In the genomic region with DNA sequence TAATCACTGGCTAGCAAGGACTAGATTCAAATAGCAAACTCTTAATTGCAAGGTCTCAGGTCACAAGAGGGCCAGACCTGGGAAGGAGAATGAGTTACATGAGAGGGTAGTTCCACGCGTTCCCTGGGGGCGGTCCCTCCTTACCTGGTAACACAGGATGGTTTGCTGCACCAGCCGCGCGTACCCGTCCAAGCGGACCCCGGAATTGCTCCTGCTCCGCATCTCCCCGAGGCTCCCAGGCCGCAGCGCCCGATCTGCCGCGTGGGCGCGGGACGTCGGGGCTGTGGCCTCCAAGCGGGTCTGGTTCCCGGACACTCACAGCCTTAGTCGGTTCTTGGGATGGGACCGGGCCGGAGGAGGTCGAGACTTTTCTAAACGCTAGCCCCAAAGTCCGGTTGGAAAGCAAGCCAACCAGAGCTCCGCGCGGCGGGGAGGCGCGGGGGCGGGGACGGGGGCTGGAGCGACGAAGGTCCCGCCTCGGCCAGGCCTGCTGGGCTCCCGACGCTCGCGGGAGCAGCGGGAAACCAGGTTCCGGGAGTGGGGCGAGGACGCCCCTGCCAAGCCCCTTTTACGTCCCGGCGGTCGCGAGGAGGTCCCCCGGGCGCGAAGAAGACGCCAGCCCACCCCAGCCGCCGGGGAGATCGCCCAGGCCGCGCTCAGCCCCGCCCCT, we compare ENCODE assay signal across 8 cellular contexts. TPM values are rescaled to one million over a fixed set of nuclear protein-coding genes. Genes with fewer than 3 reads are reported as not detected.
DNase-seq lines count a peak whose midpoint lies in the region; ATAC-seq and TF ChIP-seq lines count a peak whose summit lies in the region.

A gene with protein sequence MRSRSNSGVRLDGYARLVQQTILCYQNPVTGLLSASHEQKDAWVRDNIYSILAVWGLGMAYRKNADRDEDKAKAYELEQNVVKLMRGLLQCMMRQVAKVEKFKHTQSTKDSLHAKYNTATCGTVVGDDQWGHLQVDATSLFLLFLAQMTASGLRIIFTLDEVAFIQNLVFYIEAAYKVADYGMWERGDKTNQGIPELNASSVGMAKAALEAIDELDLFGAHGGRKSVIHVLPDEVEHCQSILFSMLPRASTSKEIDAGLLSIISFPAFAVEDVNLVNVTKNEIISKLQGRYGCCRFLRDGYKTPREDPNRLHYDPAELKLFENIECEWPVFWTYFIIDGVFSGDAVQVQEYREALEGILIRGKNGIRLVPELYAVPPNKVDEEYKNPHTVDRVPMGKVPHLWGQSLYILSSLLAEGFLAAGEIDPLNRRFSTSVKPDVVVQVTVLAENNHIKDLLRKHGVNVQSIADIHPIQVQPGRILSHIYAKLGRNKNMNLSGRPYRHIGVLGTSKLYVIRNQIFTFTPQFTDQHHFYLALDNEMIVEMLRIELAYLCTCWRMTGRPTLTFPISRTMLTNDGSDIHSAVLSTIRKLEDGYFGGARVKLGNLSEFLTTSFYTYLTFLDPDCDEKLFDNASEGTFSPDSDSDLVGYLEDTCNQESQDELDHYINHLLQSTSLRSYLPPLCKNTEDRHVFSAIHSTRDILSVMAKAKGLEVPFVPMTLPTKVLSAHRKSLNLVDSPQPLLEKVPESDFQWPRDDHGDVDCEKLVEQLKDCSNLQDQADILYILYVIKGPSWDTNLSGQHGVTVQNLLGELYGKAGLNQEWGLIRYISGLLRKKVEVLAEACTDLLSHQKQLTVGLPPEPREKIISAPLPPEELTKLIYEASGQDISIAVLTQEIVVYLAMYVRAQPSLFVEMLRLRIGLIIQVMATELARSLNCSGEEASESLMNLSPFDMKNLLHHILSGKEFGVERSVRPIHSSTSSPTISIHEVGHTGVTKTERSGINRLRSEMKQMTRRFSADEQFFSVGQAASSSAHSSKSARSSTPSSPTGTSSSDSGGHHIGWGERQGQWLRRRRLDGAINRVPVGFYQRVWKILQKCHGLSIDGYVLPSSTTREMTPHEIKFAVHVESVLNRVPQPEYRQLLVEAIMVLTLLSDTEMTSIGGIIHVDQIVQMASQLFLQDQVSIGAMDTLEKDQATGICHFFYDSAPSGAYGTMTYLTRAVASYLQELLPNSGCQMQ (minus strand): TSS at position 404 of the 670 bp plus-strand sequence. CDS start 182 bp downstream, at position 222.

- ATAC-seq in GM19328 (IDR thresholded peaks at IDR 0.05; ENCODE audit: unreplicated experiment), result peak; percentile 48
- ATAC-seq in HG03439 (IDR thresholded peaks at IDR 0.05; ENCODE audit: unreplicated experiment), result peak; percentile 57

- H3K36me3 Mint-ChIP-seq in CD4-positive, alpha-beta memory T cell, result peaks cover 0 to 5% of the 10 kb centered on the region in 2 donors

- peak within 1 kb of the TSS; percentile 74 for H3K9ac ChIP-seq in SU-DHL-6 (ENCODE audit: low read length)
- H3K9ac ChIP-seq in smooth muscle cell (ENCODE audit: low read depth), result peak within 1 kb of the TSS; percentile 78

- H3K9me2 ChIP-seq in SU-DHL-6 (replicated peaks; ENCODE audit: insufficient read depth, low read length), result no peaks in the 10 kb centered on the region

- peak within 1 kb of the TSS; percentile 79 to 88 (median 84) for H3K4me3 Mint-ChIP-seq in CD4-positive, alpha-beta memory T cell

- WGBS in smooth muscle cell (ENCODE audit: low lambda C conversion rate), result 43% methylated on average over 34 of the region's 63 CpGs

- peak within 1 kb of the TSS; percentile 23 to 63 for H3K4me3 ChIP-seq in CD4-positive, alpha-beta memory T cell (ENCODE audit: low read length in 2 of 2)
- H3K4me3 ChIP-seq in SU-DHL-6 (ENCODE audit: insufficient read depth, low read length, poor library complexity, severe bottlenecking), result peak within 1 kb of the TSS; percentile 90
- peak within 1 kb of the TSS; percentile 63 to 77 (median 67) for H3K4me3 ChIP-seq in breast epithelium
- H3K4me3 ChIP-seq in smooth muscle cell, result peak within 1 kb of the TSS; percentile 72

- intact Hi-C loops in CD4-positive, alpha-beta memory T cell (cut with micrococcal nuclease), result loop anchor here (1.0 to 10.0 kb wide), 5 partner anchors 309 to 1249 kb away; partner anchors contain the start of genes CDKL5, PDHA1 and SCML1
- intact Hi-C loops in breast epithelium (cut with DNase I; ENCODE audit: low total_unique reads), result no loop called here

- no peaks in the 10 kb centered on the region for H3K36me3 ChIP-seq in CD4-positive, alpha-beta memory T cell (ENCODE audit: insufficient read depth, low read length)
- H3K36me3 ChIP-seq in SU-DHL-6 (ENCODE audit: low read length), result no peaks in the 10 kb centered on the region
- no peaks in the 10 kb centered on the region for H3K36me3 ChIP-seq in breast epithelium
- H3K36me3 ChIP-seq in smooth muscle cell (ENCODE audit: low read depth), result no peaks in the 10 kb centered on the region

- DNase-seq in CD4-positive, alpha-beta memory T cell, result peak in 1 of 5 donors; percentile 50
- peak; percentile 20 to 51 for DNase-seq in breast epithelium (ENCODE audit: low spot score in 2 of 2)
- peak; percentile 7 for DNase-seq in inferior parietal cortex (ENCODE audit: extremely low spot score)
- peak; percentile 39 for DNase-seq in smooth muscle cell (lab: John Stamatoyannopoulos, UW; ENCODE audit: unreplicated experiment)
- DNase-seq in HCEC 1CT, result no peak

- no peak for TF ChIP-seq CTCF in SU-DHL-6 (IDR thresholded peaks at IDR 0.05; ENCODE audit: insufficient read depth, low read length, poor library complexity, severe bottlenecking)
- TF ChIP-seq CTCF in breast epithelium (IDR thresholded peaks at IDR 0.05), result no peak
- TF ChIP-seq CTCF in smooth muscle cell (IDR thresholded peaks at IDR 0.05; ENCODE audit: borderline replicate concordance, insufficient read depth, poor library complexity, severe bottlenecking), result no peak

- no peaks in the 10 kb centered on the region for H4K20me1 ChIP-seq in SU-DHL-6 (ENCODE audit: low read depth, low read length)
- H4K20me1 ChIP-seq in smooth muscle cell (ENCODE audit: low read depth), result no peaks in the 10 kb centered on the region

- peaks cover 0 to 4% (median 0%) of the 10 kb centered on the region in 8 donors for H3K9me3 Mint-ChIP-seq in CD4-positive, alpha-beta memory T cell

- H3K27ac Mint-ChIP-seq in CD4-positive, alpha-beta memory T cell, result peak within 1 kb of the TSS; percentile 82 to 97 (median 92)

- no peaks in the 10 kb centered on the region for H3F3A ChIP-seq in SU-DHL-6 (ENCODE audit: insufficient read depth)
- H3F3A ChIP-seq in smooth muscle cell (ENCODE audit: low read depth), result no peaks in the 10 kb centered on the region

- CTCF ChIA-PET in CD4-positive, alpha-beta memory T cell (lab: Charles Lee; ENCODE audit: partially characterized antibody), result no interaction called here

- H2AFZ ChIP-seq in SU-DHL-6 (ENCODE audit: low read depth, low read length, severe bottlenecking) (peak within 1 kb of the TSS; percentile 89), smooth muscle cell (ENCODE audit: low read depth) (peak within 1 kb of the TSS; percentile 76)

- TF ChIP-seq POLR2A in breast epithelium (IDR thresholded peaks at IDR 0.05), result no peak

- no peaks in the 10 kb centered on the region for H3K27me3 ChIP-seq in CD4-positive, alpha-beta memory T cell (ENCODE audit: insufficient read depth, low read length)
- H3K27me3 ChIP-seq in SU-DHL-6 (ENCODE audit: low read length) (no peaks in the 10 kb centered on the region), breast epithelium (peaks cover 0 to 32% of the 10 kb centered on the region in 2 donors), smooth muscle cell (ENCODE audit: low read depth) (no peaks in the 10 kb centered on the region)

- POLR2A ChIA-PET in CD4-positive, alpha-beta memory T cell (lab: Charles Lee; ENCODE audit: partially characterized antibody), result interaction anchor here (1.0 to 1.3 kb wide), 2 partner anchors 97 to 558 kb away, joined by 4 to 5 read pairs; partner anchors contain the start of gene CDKL5

- peak within 1 kb of the TSS; percentile 95 for H3K4me2 ChIP-seq in SU-DHL-6 (ENCODE audit: low read depth, low read length, poor library complexity, severe bottlenecking)
- peak within 1 kb of the TSS; percentile 82 for H3K4me2 ChIP-seq in smooth muscle cell

- peaks cover 10% of the 10 kb centered on the region; the same call in 1 of the 2 replicates for H3K79me2 ChIP-seq in SU-DHL-6 (ENCODE audit: insufficient read depth, low read length)
- H3K79me2 ChIP-seq in smooth muscle cell (ENCODE audit: low read depth), result no peaks in the 10 kb centered on the region

- H3K4me1 Mint-ChIP-seq in CD4-positive, alpha-beta memory T cell, result peaks cover 7 to 23% (median 14%) of the 10 kb centered on the region in 4 donors

- H3K9me3 ChIP-seq in CD4-positive, alpha-beta memory T cell (ENCODE audit: control insufficient read depth in 1 of 2, low read length in 2 of 2), result no peaks in the 10 kb centered on the region
- H3K9me3 ChIP-seq in SU-DHL-6 (ENCODE audit: insufficient read depth, low read length), result no peaks in the 10 kb centered on the region
- no peaks in the 10 kb centered on the region for H3K9me3 ChIP-seq in breast epithelium
- peaks cover 3% of the 10 kb centered on the region for H3K9me3 ChIP-seq in smooth muscle cell (replicated peaks; ENCODE audit: low read depth)

- H3K27ac ChIP-seq in CD4-positive, alpha-beta memory T cell (ENCODE audit: low read depth, low read length), result peak within 1 kb of the TSS; percentile 70
- peak within 1 kb of the TSS; percentile 68 for H3K27ac ChIP-seq in SU-DHL-6 (ENCODE audit: low read depth, low read length)
- H3K27ac ChIP-seq in breast epithelium, result peak within 1 kb of the TSS; percentile 93 to 94
- H3K27ac ChIP-seq in smooth muscle cell (ENCODE audit: low read depth), result peak within 1 kb of the TSS; percentile 67

- H3K4me1 ChIP-seq in CD4-positive, alpha-beta memory T cell (ENCODE audit: insufficient read depth, low read length), result peaks cover 21% of the 10 kb centered on the region
- H3K4me1 ChIP-seq in breast epithelium (no peaks in the 10 kb centered on the region), smooth muscle cell (ENCODE audit: low read depth) (peaks cover 4% of the 10 kb centered on the region)

- no peaks in the 10 kb centered on the region for H3K27me3 Mint-ChIP-seq in CD4-positive, alpha-beta memory T cell

RNA-seq across cellular contexts. Expression of the gene that starts here (rescaled TPM):
- 10 to 100 TPM; 48.1 to 52.5 TPM for total RNA-seq in CD4-positive, alpha-beta memory T cell
- 1 to 10 TPM; 6.5 to 7.9 TPM for polyA plus RNA-seq in CD4-positive, alpha-beta memory T cell
- total RNA-seq in breast epithelium, result 10 to 100 TPM; 22.7 to 27.1 (median 25.6) TPM
- total RNA-seq in smooth muscle cell, result 4.6 and 22.7 TPM in 2 replicates
- polyA plus RNA-seq in smooth muscle cell, result 7.3 and 8.2 TPM in 2 replicates
